Comparison of ENCODE assay signal across 1 cellular context in the genomic region with DNA sequence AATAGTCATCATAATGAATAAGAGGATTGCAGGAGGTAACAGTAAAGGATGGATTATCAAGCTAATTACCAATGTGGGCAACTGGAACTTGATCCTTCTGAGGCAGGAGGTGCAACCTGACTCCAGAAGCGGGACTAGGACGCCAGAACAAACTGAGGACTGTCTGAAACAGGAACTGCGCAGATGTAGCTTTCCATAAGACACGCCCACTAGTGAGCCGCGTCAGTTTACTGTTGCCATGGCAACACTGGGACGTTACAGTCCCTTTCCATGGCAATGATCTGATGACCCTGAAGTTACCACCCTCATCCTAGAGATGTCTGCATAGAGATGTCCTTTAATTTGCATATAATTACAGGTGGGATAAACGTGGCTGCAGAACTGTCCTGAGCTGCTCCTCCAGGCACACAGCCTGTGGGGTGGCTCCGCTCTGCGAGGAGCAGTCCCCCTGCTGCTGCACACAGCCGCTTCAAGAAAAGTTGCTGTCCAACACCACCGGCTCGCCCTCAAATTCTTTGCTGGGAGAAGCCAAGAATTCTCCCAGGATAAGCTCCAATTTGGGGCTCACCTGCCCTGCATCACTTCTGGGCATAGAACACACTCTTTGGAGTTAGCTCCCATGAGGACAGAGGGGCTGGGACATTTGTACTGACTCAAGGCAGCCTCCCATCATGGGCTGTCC.
TF ChIP-seq lines count a peak whose summit lies in the region.

No MANE protein-coding gene starts in this region.

TF ChIP-seq in H1, 55 proteins besides CTCF, POLR2A, EP300 and RAD21:
- TF ChIP-seq RFX5 (IDR thresholded peaks at IDR 0.05; ENCODE audit: borderline replicate concordance, low read depth, low read length) (no peak), POU5F1 (IDR thresholded peaks at IDR 0.05; ENCODE audit: low read depth, low read length) (no peak), BRCA1 (IDR thresholded peaks at IDR 0.05; ENCODE audit: low read depth, low read length) (no peak), SP1 (IDR thresholded peaks at IDR 0.05; ENCODE audit: low read depth, low read length) (no peak), RXRA (IDR thresholded peaks at IDR 0.05; ENCODE audit: insufficient read depth, low read depth, low read length) (no peak), EGR1 (IDR thresholded peaks at IDR 0.05; ENCODE audit: borderline replicate concordance, low read depth, low read length) (no peak), RBBP5 (IDR thresholded peaks at IDR 0.05; ENCODE audit: borderline replicate concordance, low read depth, low read length) (no peak), TBP (IDR thresholded peaks at IDR 0.05; ENCODE audit: low read depth, low read length) (no peak), KDM4A (IDR thresholded peaks at IDR 0.05; ENCODE audit: low read depth, low read length, severe bottlenecking) (no peak), BCL11A (IDR thresholded peaks at IDR 0.05; ENCODE audit: low read depth in 2 of 2, low read length in 2 of 2) (no peak), TEAD4 (IDR thresholded peaks at IDR 0.05; ENCODE audit: low read depth, low read length) (no peak)
- TF ChIP-seq, protein P1, sequence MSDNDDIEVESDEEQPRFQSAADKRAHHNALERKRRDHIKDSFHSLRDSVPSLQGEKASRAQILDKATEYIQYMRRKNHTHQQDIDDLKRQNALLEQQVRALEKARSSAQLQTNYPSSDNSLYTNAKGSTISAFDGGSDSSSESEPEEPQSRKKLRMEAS (IDR thresholded peaks at IDR 0.05), result no peak
